In genomic region chr16:578232-578869, GRCh38 we compare ENCODE assay signal across 22 cellular contexts. TPM values are rescaled to one million over a fixed set of nuclear protein-coding genes. Genes with fewer than 3 reads are reported as not detected.
A peak's percentile ranks its signal among the peaks of the same experiment; 100 is the strongest.
DNase-seq lines count a peak whose midpoint lies in the region; ATAC-seq, FAIRE-seq and TF ChIP-seq lines count a peak whose summit lies in the region.
"Had no signal": no experiment of that assay in that cellular context is flagged by ENCODE, and none has a peak within 500 bp of the region (broad histone marks: within the 10 kb centered on the region; RNA-seq: fewer than 3 reads in every experiment).

No MANE protein-coding gene starts in this region.

- H3K4me1 ChIP-seq in HEK293 (ENCODE audit: control insufficient read depth, insufficient read depth, low read length) = no peaks in the 10 kb centered on the region
- H3K4me1 ChIP-seq in H1 (replicated peaks in 1 of 4; ENCODE audit: control insufficient read depth in 3 of 4, insufficient read depth in 4 of 4, low read length in 3 of 4) = peaks cover 0 to 10% (median 7%) of the 10 kb centered on the region in 4 experiments; a peak in 5 of 7 replicates
- peaks cover 3% of the 10 kb centered on the region for H3K4me1 ChIP-seq in psoas muscle
- H3K4me1 ChIP-seq: foreskin keratinocyte had no signal

- H3K4ac ChIP-seq in H1 (replicated peaks; ENCODE audit: insufficient read length, low read depth, low read length) = no peak overlapping the region

- 0 out of 2 replicates have a peak overlapping the region, but pooled peaks have one; percentile 3 for H3K18ac ChIP-seq in H1 (ENCODE audit: extremely low read depth, low read length)

- H3K4me2 ChIP-seq in H1 (ENCODE audit: insufficient read depth in 1 of 2, low read depth in 2 of 2, low read length in 2 of 2) = peak overlapping the region; percentile 9 to 93

- H2BK12ac ChIP-seq in H1 (ENCODE audit: low read depth, low read length) = peak overlapping the region; percentile 69; the same call in 1 of the 2 replicates

- no peak overlapping the region for H3K4me3 ChIP-seq in HEK293 (ENCODE audit: low read depth, low read length)
- peak overlapping the region in 1 of 4 experiments; percentile 29; a peak in 1 of 8 replicates for H3K4me3 ChIP-seq in H1 (ENCODE audit: extremely low read depth in 1 of 4, insufficient read depth in 2 of 4, low read depth in 3 of 4, low read length in 4 of 4)
- H3K4me3 ChIP-seq in psoas muscle = peak overlapping the region; percentile 42

- H3K27me3 ChIP-seq in H1 (replicated peaks in 1 of 4; ENCODE audit: control insufficient read depth in 3 of 4, extremely low read depth in 1 of 4, insufficient read depth in 3 of 4, low read length in 3 of 4) (no peaks in the 10 kb centered on the region), psoas muscle (ENCODE audit: insufficient read depth in 3 of 3, low read length in 2 of 3) (no peaks in the 10 kb centered on the region)
- H3K27me3 ChIP-seq: esophagus muscularis mucosa, foreskin keratinocyte, heart left ventricle, sigmoid colon had no signal

- H4K91ac ChIP-seq in H1 (replicated peaks; ENCODE audit: insufficient read length, low read length) = peak overlapping the region; percentile 81

- H3K36me3 ChIP-seq in HEK293 (ENCODE audit: control insufficient read depth in 2 of 2, insufficient read depth in 1 of 2, low read length in 2 of 2) = peaks cover 0 to 55% of the 10 kb centered on the region in 2 experiments; a peak in 1 of 3 replicates
- peaks cover 0 to 16% (median 0%) of the 10 kb centered on the region in 4 experiments; a peak in 3 of 8 replicates for H3K36me3 ChIP-seq in H1 (ENCODE audit: control insufficient read depth in 2 of 4, insufficient read depth in 4 of 4, low read length in 3 of 4)
- peaks cover 0 to 30% of the 10 kb centered on the region in 2 donors for H3K36me3 ChIP-seq in psoas muscle (ENCODE audit: insufficient read depth in 1 of 2, low read depth in 1 of 2)

- H2BK5ac ChIP-seq in H1 (ENCODE audit: low read depth, low read length) = no peak overlapping the region

- H2AK5ac ChIP-seq in H1 (ENCODE audit: low read depth, low read length) = no peak overlapping the region

- FAIRE-seq in H1 (lab: Jason Lieb, UNC) = no peak
- FAIRE-seq: astrocyte had no signal

- peak overlapping the region; percentile 72; the same call in 1 of the 2 replicates for H2BK15ac ChIP-seq in H1 (ENCODE audit: low read length)

- H3K79me2 ChIP-seq in H1 (ENCODE audit: control insufficient read depth in 1 of 2, insufficient read depth in 2 of 2, low read length in 2 of 2) = no peaks in the 10 kb centered on the region

- H3K9ac ChIP-seq in H1 (replicated peaks in 1 of 4; ENCODE audit: extremely low read depth in 1 of 4, low read depth in 3 of 4, low read length in 3 of 4) = no peak overlapping the region

- intact Hi-C loops in psoas muscle (cut with DNase I) = loop anchor here (2.0 to 10.0 kb wide), 3 partner anchors 32 to 206 kb away; partner anchors contain the start of genes CHTF18 (in 1 of the 2) and RPUSD1 (in 1 of the 2)

- H3K14ac ChIP-seq in H1 (ENCODE audit: insufficient read length) = no peak overlapping the region

- CTCF ChIA-PET in HEK293 (lab: Yijun Ruan, JAX) = interaction anchor here (0.8 kb wide), 1 partner anchor 97 kb away, joined by 4 read pairs; the partner anchor contains the start of gene RHBDL1
- CTCF ChIA-PET in H1 (lab: Charles Lee; ENCODE audit: partially characterized antibody) = interaction anchor here (0.9 to 4.8 kb wide), 14 partner anchors 11 to 195 kb away, joined by 3 to 26 read pairs (median 5); partner anchors contain the start of gene NHLRC4

- no peak for TF ChIP-seq EP300 in H1 (IDR thresholded peaks at IDR 0.05; ENCODE audit: borderline replicate concordance in 1 of 2, low read depth in 2 of 2, low read length in 2 of 2)

- TF ChIP-seq RAD21 in H1 (IDR thresholded peaks at IDR 0.05 in 1 of 2, conservative IDR thresholded peaks at IDR 0.05 in 1 of 2; ENCODE audit: low read depth in 2 of 2, low read length in 2 of 2) = no peak

- no peak for TF ChIP-seq POLR2A in H1 (IDR thresholded peaks at IDR 0.05; ENCODE audit: control extremely low read depth in 1 of 2, low read depth in 2 of 2, low read length in 2 of 2)

- H2BK20ac ChIP-seq in H1 (ENCODE audit: low read length) = no peak overlapping the region

- peak overlapping the region; percentile 79 for H4K8ac ChIP-seq in H1 (ENCODE audit: extremely low read depth, insufficient read depth, low read length)

- no peak overlapping the region for H4K5ac ChIP-seq in H1 (ENCODE audit: insufficient read length, low read depth, low read length)

- H3K27ac ChIP-seq in HEK293 (ENCODE audit: extremely low read depth, low read depth, low read length) = 0 out of 2 replicates have a peak overlapping the region, but pooled peaks have one; percentile 16
- no peak overlapping the region for H3K27ac ChIP-seq in H1 (ENCODE audit: low read depth, low read length)
- H3K27ac ChIP-seq in psoas muscle = no peak overlapping the region
- H3K27ac ChIP-seq: foreskin keratinocyte, heart left ventricle, sigmoid colon, VCaP had no signal

- no peak overlapping the region for H2BK120ac ChIP-seq in H1 (replicated peaks; ENCODE audit: low read depth, low read length)

- POLR2A ChIA-PET in HEK293 (lab: Yijun Ruan, JAX) = no interaction called here
- POLR2A ChIA-PET in H1 (lab: Charles Lee; ENCODE audit: partially characterized antibody) = interaction anchor here (1.0 to 7.9 kb wide), 8 partner anchors 10 to 196 kb away, joined by 3 to 58 read pairs (median 5); partner anchors contain the start of genes CAPN15, METTL26, NHLRC4 and PGAP6

- no peaks in the 10 kb centered on the region for H3K23me2 ChIP-seq in H1 (ENCODE audit: low read depth, low read length)

- WGBS in H1 (ENCODE audit: extremely low coverage in 1 of 2, insufficient coverage in 1 of 2, insufficient read length in 1 of 2, insufficient replicate concordance in 2 of 2, low coverage in 1 of 2, low lambda C conversion rate in 2 of 2, missing lambda C conversion rate in 1 of 2), 2 experiments = 78% methylated on average over 21 of the region's 24 CpGs; no CpG with 5 or more reads in 1 of the 2 experiments
- WGBS in psoas muscle, 3 donors = 75 to 86% (median 83%) methylated on average over 19 to 24 of the region's 24 CpGs

- no peak for TF ChIP-seq CTCF in HEK293 (tag by site-specific recombination; IDR thresholded peaks at IDR 0.05)
- no peak for TF ChIP-seq CTCF in H1 (IDR thresholded peaks at IDR 0.05; ENCODE audit: control extremely low read depth in 1 of 3, insufficient read depth in 1 of 3, low read depth in 1 of 3, low read length in 3 of 3)
- TF ChIP-seq CTCF in psoas muscle (IDR thresholded peaks at IDR 0.05) = no peak

- peaks cover 0 to 15% of the 10 kb centered on the region in 2 experiments for H4K20me1 ChIP-seq in H1 (replicated peaks in 1 of 2; ENCODE audit: control insufficient read depth in 1 of 2, insufficient read depth in 2 of 2, low read length in 2 of 2)

- no peaks in the 10 kb centered on the region for H3K9me3 ChIP-seq in HEK293 (ENCODE audit: control insufficient read depth, insufficient read depth, low read depth, low read length)
- H3K9me3 ChIP-seq in H1 (ENCODE audit: insufficient read depth in 2 of 2, low read depth in 1 of 2, low read length in 1 of 2) = no peaks in the 10 kb centered on the region
- H3K9me3 ChIP-seq in psoas muscle = no peaks in the 10 kb centered on the region
- H3K9me3 ChIP-seq: esophagus muscularis mucosa, heart left ventricle, sigmoid colon had no signal

- DNase-seq in H1 (ENCODE audit: low read depth in 1 of 2, low spot score in 2 of 2) = no peak
- DNase-seq in psoas muscle = no peak
- no peak for DNase-seq in effector CD8-positive, alpha-beta T cell (lab: John Stamatoyannopoulos, UW)
- no peak for DNase-seq in NCI-H1105 (lab: John Stamatoyannopoulos, UW)
- DNase-seq: activated gamma-delta T cell; cortex of kidney; foreskin keratinocyte; NCI-H1092; NCI-H2171 treated with DMSO at 0.1 percent for 48 hours; NK-92 treated with Interleukin-12 subunit alpha and Interleukin-12 subunit beta, amount 100 ng/mL, for 24 hours; SIG-M5 had no signal

- H3K79me1 ChIP-seq in H1 (ENCODE audit: low read depth, low read length) = no peaks in the 10 kb centered on the region

- no peak overlapping the region for H2AFZ ChIP-seq in H1 (ENCODE audit: low read length)

- ATAC-seq in psoas muscle = peak in 2 of 4 donors; percentile 5 to 6

- no peak overlapping the region for H3K56ac ChIP-seq in H1 (replicated peaks; ENCODE audit: insufficient read length, low read depth, low read length)

- H3K23ac ChIP-seq in H1 (ENCODE audit: insufficient read length) = no peak overlapping the region

RNA-seq across cellular contexts. Expression of gene PIGQ, which starts 8.6 kb away (rescaled TPM):
- total RNA-seq in H1 (2021; fragmentation: NEBNext Ultra II Directional; extraction: Animal tissue kit (Norgen Biotek cat#: 25700)) = 34.2 and 36.0 TPM in 2 replicates
- polyA plus RNA-seq in H1 (2011; rRNA removed) (49.2 and 80.4 TPM in 2 replicates), psoas muscle (10 to 100 TPM; 26.5 to 39.9 (median 27.2) TPM)
- 56.8 TPM for polyA plus RNA-seq in H1 (2011; cell fraction: cytosol; rRNA removed)
- polyA plus RNA-seq in H1 (2011; cell fraction: nucleus; rRNA removed) = 283 TPM
- 20.8 to 38.5 TPM (median 33.9 TPM) in 4 replicates for polyA plus RNA-seq in H1 (2012, experiment 1 of 2)
- 26.0 TPM for polyA plus RNA-seq in H1 (2012, experiment 2 of 2)
- polyA plus RNA-seq in H1 (2013, experiment 1 of 2) = 24.1 TPM
- polyA plus RNA-seq in H1 (2013, experiment 2 of 2) = 22.7 TPM
- 30.5 and 36.4 TPM in 2 replicates for polyA minus RNA-seq in H1 (2011; rRNA and poly(A)+ RNA removed)
- 24.4 TPM for polyA minus RNA-seq in H1 (2011; cell fraction: cytosol; rRNA and poly(A)+ RNA removed)
- polyA minus RNA-seq in H1 (2011; cell fraction: nucleus; rRNA and poly(A)+ RNA removed) = 73.6 TPM
- 10 to 100 TPM; 18.3 to 26.3 (median 22.0) TPM for total RNA-seq in psoas muscle

RNA-seq across cellular contexts. Expression of gene RAB40C, which starts 11.5 kb away (rescaled TPM):
- 15.6 and 17.8 TPM in 2 replicates for total RNA-seq in H1 (2021; fragmentation: NEBNext Ultra II Directional; extraction: Animal tissue kit (Norgen Biotek cat#: 25700))
- 13.9 and 18.6 TPM in 2 replicates for polyA plus RNA-seq in H1 (2011; rRNA removed)
- 14.4 TPM for polyA plus RNA-seq in H1 (2011; cell fraction: cytosol; rRNA removed)
- 23.9 TPM for polyA plus RNA-seq in H1 (2011; cell fraction: nucleus; rRNA removed)
- polyA plus RNA-seq in H1 (2012, experiment 1 of 2) = 11.4 to 19.2 TPM (median 15.6 TPM) in 4 replicates
- 13.6 TPM for polyA plus RNA-seq in H1 (2012, experiment 2 of 2)
- 11.3 TPM for polyA plus RNA-seq in H1 (2013, experiment 1 of 2)
- polyA plus RNA-seq in H1 (2013, experiment 2 of 2) = 11.7 TPM
- polyA minus RNA-seq in H1 (2011; rRNA and poly(A)+ RNA removed) = 5.9 and 6.8 TPM in 2 replicates
- polyA minus RNA-seq in H1 (2011; cell fraction: cytosol; rRNA and poly(A)+ RNA removed) = 8.4 TPM
- polyA minus RNA-seq in H1 (2011; cell fraction: nucleus; rRNA and poly(A)+ RNA removed) = 8.9 TPM
- total RNA-seq in psoas muscle = 10 to 100 TPM; 12.3 to 20.2 (median 14.4) TPM
- polyA plus RNA-seq in psoas muscle = 10 to 100 TPM; 14.7 to 16.3 (median 15.7) TPM

RNA-seq across cellular contexts. Expression of gene NHLRC4, which starts 11.5 kb away (rescaled TPM):
- total RNA-seq in H1 (2021; fragmentation: NEBNext Ultra II Directional; extraction: Animal tissue kit (Norgen Biotek cat#: 25700)) = 0.75 and 0.76 TPM in 2 replicates
- 0.60 and 0.72 TPM in 2 replicates for polyA plus RNA-seq in H1 (2011; rRNA removed)
- 0.78 TPM for polyA plus RNA-seq in H1 (2011; cell fraction: cytosol; rRNA removed)
- 1.7 TPM for polyA plus RNA-seq in H1 (2011; cell fraction: nucleus; rRNA removed)
- 0.56 to 0.72 TPM (median 0.63 TPM) in 4 replicates for polyA plus RNA-seq in H1 (2012, experiment 1 of 2)
- polyA plus RNA-seq in H1 (2012, experiment 2 of 2) = 0.76 TPM
- 0.26 TPM for polyA plus RNA-seq in H1 (2013, experiment 1 of 2)
- 0.33 TPM for polyA plus RNA-seq in H1 (2013, experiment 2 of 2)
- polyA minus RNA-seq in H1 (2011; rRNA and poly(A)+ RNA removed) = 0.09 and 0.20 TPM in 2 replicates
- polyA minus RNA-seq in H1 (2011; cell fraction: cytosol; rRNA and poly(A)+ RNA removed) = not detected
- 1.5 TPM for polyA minus RNA-seq in H1 (2011; cell fraction: nucleus; rRNA and poly(A)+ RNA removed)
- total RNA-seq in psoas muscle = under 1 TPM in 3 of 4 donors, not detected in 1; 0.19 to 0.39 (median 0.27) TPM
- polyA plus RNA-seq in psoas muscle = under 1 TPM; 0.06 to 0.38 (median 0.27) TPM

RNA-seq across cellular contexts. Expression of gene PRR35, which starts 18.2 kb away (rescaled TPM):
- total RNA-seq in H1 (2021; fragmentation: NEBNext Ultra II Directional; extraction: Animal tissue kit (Norgen Biotek cat#: 25700)) = 0.50 and 0.61 TPM in 2 replicates
- polyA plus RNA-seq in H1 (2011; rRNA removed) = 0.38 and 0.52 TPM in 2 replicates
- polyA plus RNA-seq in H1 (2011; cell fraction: cytosol; rRNA removed) = 0.44 TPM
- 1.3 TPM for polyA plus RNA-seq in H1 (2011; cell fraction: nucleus; rRNA removed)
- polyA plus RNA-seq in H1 (2012, experiment 1 of 2) = 0.21 to 0.55 TPM (median 0.41 TPM) in 4 replicates
- 0.25 TPM for polyA plus RNA-seq in H1 (2012, experiment 2 of 2)
- 0.45 TPM for polyA plus RNA-seq in H1 (2013, experiment 1 of 2)
- 0.53 TPM for polyA plus RNA-seq in H1 (2013, experiment 2 of 2)
- 0.10 TPM in 1 of 2 replicates, not detected in the other for polyA minus RNA-seq in H1 (2011; rRNA and poly(A)+ RNA removed)
- polyA minus RNA-seq in H1 (2011; cell fraction: cytosol; rRNA and poly(A)+ RNA removed) = 0.51 TPM
- polyA minus RNA-seq in H1 (2011; cell fraction: nucleus; rRNA and poly(A)+ RNA removed) = 0.30 TPM
- not detected for total RNA-seq in psoas muscle
- polyA plus RNA-seq in psoas muscle = not detected
- total RNA-seq: activated CD8-positive, alpha-beta memory T cell treated with anti-CD3 and anti-CD28 coated beads for 36 hours; activated naive CD8-positive, alpha-beta T cell treated with anti-CD3 and anti-CD28 coated beads, Interleukin-2, amount 10 ng/mL, durations not matched to agents 7 days and 5 days; CD4-positive, alpha-beta memory T cell; esophagus muscularis mucosa; foreskin keratinocyte; heart left ventricle; posterior vena cava; sigmoid colon; ureter had no signal
- polyA plus RNA-seq: CD4-positive, alpha-beta memory T cell; foreskin keratinocyte; heart left ventricle; sigmoid colon had no signal

RNA-seq across cellular contexts. Expression of gene CAPN15, which starts 50.8 kb away (rescaled TPM):
- total RNA-seq in H1 (2021; fragmentation: NEBNext Ultra II Directional; extraction: Animal tissue kit (Norgen Biotek cat#: 25700)) = 74.6 and 76.9 TPM in 2 replicates
- polyA plus RNA-seq in H1 (2011; rRNA removed) = 38.9 and 68.4 TPM in 2 replicates
- polyA plus RNA-seq in H1 (2011; cell fraction: cytosol; rRNA removed) = 40.1 TPM
- polyA plus RNA-seq in H1 (2011; cell fraction: nucleus; rRNA removed) = 97.9 TPM
- 28.0 to 47.8 TPM (median 43.1 TPM) in 4 replicates for polyA plus RNA-seq in H1 (2012, experiment 1 of 2)
- polyA plus RNA-seq in H1 (2012, experiment 2 of 2) = 29.7 TPM
- 37.4 TPM for polyA plus RNA-seq in H1 (2013, experiment 1 of 2)
- polyA plus RNA-seq in H1 (2013, experiment 2 of 2) = 36.4 TPM
- 13.1 and 15.2 TPM in 2 replicates for polyA minus RNA-seq in H1 (2011; rRNA and poly(A)+ RNA removed)
- 74.6 TPM for polyA minus RNA-seq in H1 (2011; cell fraction: cytosol; rRNA and poly(A)+ RNA removed)
- 33.7 TPM for polyA minus RNA-seq in H1 (2011; cell fraction: nucleus; rRNA and poly(A)+ RNA removed)
- total RNA-seq in psoas muscle = 10 to 100 TPM; 15.5 to 32.1 (median 26.8) TPM
- polyA plus RNA-seq in psoas muscle = 10 to 100 TPM; 14.9 to 26.4 (median 22.6) TPM
